ENCODE assay signal across 8 cellular contexts in the genomic region with DNA sequence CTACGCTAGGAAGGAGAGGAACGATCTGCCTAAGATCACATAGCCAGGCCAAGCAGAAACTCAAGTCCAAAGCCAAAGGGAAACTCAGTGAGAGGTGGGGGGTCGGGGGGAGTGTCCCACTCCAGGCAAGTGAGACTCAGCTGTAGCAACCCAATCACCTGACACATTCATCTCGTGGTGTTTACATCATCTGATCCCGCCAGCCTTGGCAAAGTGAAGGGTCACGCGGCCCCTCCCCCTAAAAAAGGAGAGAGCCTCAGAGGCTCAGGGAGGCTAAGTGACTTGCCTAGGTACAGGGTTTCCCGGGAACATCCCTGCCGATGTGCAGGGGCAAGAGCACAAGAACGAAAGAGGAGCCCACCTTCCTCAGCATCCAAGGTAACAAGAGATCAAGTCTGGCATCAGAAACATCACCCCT. TPM values are rescaled to one million over a fixed set of nuclear protein-coding genes. Genes with fewer than 3 reads are reported as not detected.
DNase-seq lines count a peak whose midpoint lies in the region; ATAC-seq and TF ChIP-seq lines count a peak whose summit lies in the region.

No MANE protein-coding gene starts in this region.

- peak overlapping the region; percentile 78 for H3K4ac ChIP-seq in trophoblast cell (ENCODE audit: low read depth, low read length)

- POLR2A ChIA-PET in T-cell (lab: Charles Lee): interaction anchor here in 1 of 2 donors (0.5 kb wide), 1 partner anchor 17 kb away, joined by 6 read pairs; no protein-coding TSS in a partner anchor

- peak overlapping the region; percentile 95 to 96 for H3K27ac Mint-ChIP-seq in T-cell

- H2AK5ac ChIP-seq in trophoblast cell (ENCODE audit: low read length): no peak overlapping the region

- no peak overlapping the region for H2AFZ ChIP-seq in fibroblast of lung (ENCODE audit: low read length)
- H2AFZ ChIP-seq in trophoblast cell (ENCODE audit: insufficient read depth, low read length, poor library complexity): no peak overlapping the region

- DNase-seq in DMS79 (lab: John Stamatoyannopoulos, UW) (peak; percentile 55), T-cell (peak in 1 of 34 experiments; percentile 46), fibroblast of lung (ENCODE audit: low read depth in 2 of 2) (peak; percentile 60 to 75), trophoblast cell (no peak), T1000 (lab: John Stamatoyannopoulos, UW) (no peak), SK-N-DZ (ENCODE audit: low spot score) (no peak), substantia nigra (lab: John Stamatoyannopoulos, UW) (no peak)

- H3K18ac ChIP-seq in trophoblast cell (ENCODE audit: low read length): no peak overlapping the region

- peaks cover 25% of the 10 kb centered on the region for H3K79me1 ChIP-seq in trophoblast cell (ENCODE audit: low read length)

- H3K4me3 ChIP-seq in fibroblast of lung (replicated peaks in 1 of 4; ENCODE audit: control extremely low read depth in 1 of 4, insufficient read depth in 1 of 4, low read depth in 3 of 4, low read length in 4 of 4) (peak overlapping the region in 1 of 4 experiments; percentile 34), trophoblast cell (ENCODE audit: low read depth, low read length) (no peak overlapping the region)

- H2BK12ac ChIP-seq in trophoblast cell (ENCODE audit: low read length): no peak overlapping the region

- H3K9ac ChIP-seq in fibroblast of lung (ENCODE audit: insufficient read depth, low read length) (peak overlapping the region; percentile 9), trophoblast cell (ENCODE audit: low read length) (no peak overlapping the region)

- H3K79me2 ChIP-seq in fibroblast of lung (ENCODE audit: control insufficient read depth, insufficient read depth, low read length): peaks cover 100% of the 10 kb centered on the region
- peaks cover 67% of the 10 kb centered on the region for H3K79me2 ChIP-seq in trophoblast cell (ENCODE audit: control insufficient read depth, insufficient read depth, low read length, poor library complexity)

- H3K27me3 Mint-ChIP-seq in T-cell: no peaks in the 10 kb centered on the region

- no peak overlapping the region for H2BK5ac ChIP-seq in trophoblast cell (ENCODE audit: low read depth, low read length, poor library complexity)

- no peak overlapping the region for H4K91ac ChIP-seq in trophoblast cell (ENCODE audit: low read depth, low read length)

- H3K4me1 ChIP-seq in fibroblast of lung (ENCODE audit: control insufficient read depth, extremely low read depth, insufficient read depth, low read length) (peaks cover 85% of the 10 kb centered on the region), trophoblast cell (ENCODE audit: control insufficient read depth in 1 of 2, insufficient read depth in 2 of 2, low read length in 2 of 2) (peaks cover 77 to 82% of the 10 kb centered on the region in 2 experiments)

- peak overlapping the region; percentile 56 to 98 (median 70) for H3K4me3 Mint-ChIP-seq in T-cell

- CTCF ChIA-PET in T-cell (lab: Charles Lee): interaction anchor here in 1 of 2 donors (0.7 kb wide), 1 partner anchor 11 kb away, joined by 4 read pairs; no protein-coding TSS in a partner anchor

- H3K23ac ChIP-seq in trophoblast cell (ENCODE audit: low read length): no peak overlapping the region

- H3K4me2 ChIP-seq in fibroblast of lung (ENCODE audit: extremely low read depth, insufficient read depth, low read length): peak overlapping the region; percentile 61
- H3K4me2 ChIP-seq in trophoblast cell (ENCODE audit: low read length): no peak overlapping the region

- ATAC-seq in T-cell (replicated peaks in 1 of 4) (no peak), HG02970 (IDR thresholded peaks at IDR 0.05; ENCODE audit: low FRiP score, unreplicated experiment) (no peak)

- TF ChIP-seq CTCF in fibroblast of lung (conservative IDR thresholded peaks at IDR 0.05 in 1 of 2, IDR thresholded peaks at IDR 0.05 in 1 of 2; ENCODE audit: low read depth in 1 of 2, low read length in 2 of 2): no peak

- H3K4me1 Mint-ChIP-seq in T-cell: peaks cover 96 to 98% (median 97%) of the 10 kb centered on the region in 3 donors

- H3K27ac ChIP-seq in fibroblast of lung (ENCODE audit: insufficient read depth, low read length) (peak overlapping the region; percentile 90), trophoblast cell (ENCODE audit: low read depth, low read length) (no peak overlapping the region), substantia nigra (ENCODE audit: low read depth, low read length, poor library complexity, severe bottlenecking) (no peak overlapping the region)

- peak overlapping the region; percentile 2 for H3K14ac ChIP-seq in trophoblast cell (ENCODE audit: low read length)

- H2BK120ac ChIP-seq in trophoblast cell (ENCODE audit: insufficient read depth, low read length, poor library complexity): no peak overlapping the region

- H3K27me3 ChIP-seq in fibroblast of lung (ENCODE audit: control insufficient read depth, insufficient read depth, low read length) (no peaks in the 10 kb centered on the region), trophoblast cell (ENCODE audit: insufficient read depth, low read length) (no peaks in the 10 kb centered on the region)

- H3K36me3 ChIP-seq in fibroblast of lung (ENCODE audit: control insufficient read depth, insufficient read depth, low read length) (peaks cover 6% of the 10 kb centered on the region), trophoblast cell (ENCODE audit: control insufficient read depth in 1 of 2, insufficient read depth in 2 of 2, low read length in 2 of 2) (peaks cover 5 to 26% of the 10 kb centered on the region in 2 experiments)

- no peak overlapping the region for H4K8ac ChIP-seq in trophoblast cell (ENCODE audit: low read depth, low read length)

- peaks cover 11% of the 10 kb centered on the region for H3K36me3 Mint-ChIP-seq in T-cell

- H3K9me3 ChIP-seq in fibroblast of lung (ENCODE audit: control insufficient read depth, insufficient read depth, low read depth, low read length): no peaks in the 10 kb centered on the region
- H3K9me3 ChIP-seq in trophoblast cell (ENCODE audit: insufficient read depth, low read depth, low read length): peaks cover 2% of the 10 kb centered on the region

- H4K20me1 ChIP-seq in fibroblast of lung (ENCODE audit: control insufficient read depth, extremely low read depth, insufficient read depth, low read length): peaks cover 5% of the 10 kb centered on the region

- WGBS in trophoblast cell (ENCODE audit: extremely low coverage, insufficient coverage, insufficient read length): no CpG with 5 or more reads among the region's 10 CpGs

- H4K12ac ChIP-seq in trophoblast cell (ENCODE audit: low read depth, low read length): no peak overlapping the region

- no peaks in the 10 kb centered on the region for H3K9me3 Mint-ChIP-seq in T-cell

RNA-seq across cellular contexts. Expression of a gene that starts 21.5 kb away (rescaled TPM):
- 1,000 to 10,000 TPM in 2 of 5 donors, 100 to 1,000 TPM in 3; 816 to 1,109 (median 896) TPM for total RNA-seq in T-cell
- 562 and 796 TPM in 2 replicates for total RNA-seq in fibroblast of lung
- 413 and 677 TPM in 2 replicates for polyA plus RNA-seq in fibroblast of lung
- polyA plus RNA-seq in fibroblast of lung (2012): 611 and 1,244 TPM in 2 replicates
- polyA minus RNA-seq in fibroblast of lung (ENCODE audit: low replicate concordance): 1,141 and 2,569 TPM in 2 replicates
- polyA plus RNA-seq in trophoblast cell (2013): 280 and 288 TPM in 2 replicates
- 23.5 and 30.9 TPM in 2 replicates for polyA plus RNA-seq in SK-N-DZ (2014; cell fraction: cytosol; rRNA removed)
- 19.9 and 23.2 TPM in 2 replicates for polyA plus RNA-seq in SK-N-DZ (2014; cell fraction: nucleus; rRNA removed)

Comparison
In these comparisons a context has a peak if more than half of its experiments do, and no peak if none do; other contexts are left out.
1. DNase-seq: peak in DMS79 (single experiment) and fibroblast of lung (2 of 2); none in trophoblast cell (0 of 2), T1000 (single experiment), SK-N-DZ (single experiment) and substantia nigra (0 of 49).